ENCODE assay signal across 8 cellular contexts in genomic region chr22:23565288-23565941, GRCh38. TPM values are rescaled to one million over a fixed set of nuclear protein-coding genes. Genes with fewer than 3 reads are reported as not detected.
DNase-seq lines count a peak whose midpoint lies in the region; ATAC-seq and TF ChIP-seq lines count a peak whose summit lies in the region.

No MANE protein-coding gene starts in this region.

- H3K27ac ChIP-seq in spleen = no peak overlapping the region

- ATAC-seq in GM19351 (IDR thresholded peaks at IDR 0.05; ENCODE audit: unreplicated experiment) (no peak), HG02571 (IDR thresholded peaks at IDR 0.05; ENCODE audit: unreplicated experiment) (no peak)

- intact Hi-C loops in spleen (cut with DNase I; ENCODE audit: low total_unique reads) = no loop called here

- no peak for TF ChIP-seq POLR2A in spleen (IDR thresholded peaks at IDR 0.05)

- peak; percentile 10 for DNase-seq in stimulated activated CD4-positive, alpha-beta T cell treated with anti-CD3 and anti-CD28 coated beads, Interleukin-1b, Interleukin-23, amount 100 ng/mL, for 48 hours
- DNase-seq in stimulated activated CD4-positive, alpha-beta T cell treated with anti-CD3 and anti-CD28 coated beads, Interleukin-4, amount 100 ng/mL, for 24 hours = no peak
- DNase-seq in activated CD4-positive, alpha-beta T cell treated with anti-CD3 and anti-CD28 coated beads, Interleukin-2, amount 50 U/mL, for 48 hours = peak; percentile 5 to 11
- DNase-seq in iPS DF 19.7 (ENCODE audit: low read depth, low spot score) (peak; percentile 23), spleen (peak; percentile 78), HK-2 (ENCODE audit: unreplicated experiment) (no peak)

- no peaks in the 10 kb centered on the region for H3K36me3 ChIP-seq in spleen

- no peak for TF ChIP-seq CTCF in spleen (IDR thresholded peaks at IDR 0.05 in 8 of 11, conservative IDR thresholded peaks at IDR 0.05 in 3 of 11)

- H3K4me3 ChIP-seq in spleen = peak overlapping the region in 7 of 8 donors; percentile 25 to 69 (median 40)

- 4 to 9% (median 7%) methylated on average over 11 to 12 of the region's 12 CpGs for WGBS in spleen, 5 donors

- peaks cover 0 to 57% (median 27%) of the 10 kb centered on the region in 7 donors for H3K27me3 ChIP-seq in spleen (replicated peaks in 1 of 7)

- peaks cover 0 to 23% (median 16%) of the 10 kb centered on the region in 6 donors for H3K4me1 ChIP-seq in spleen

- no peaks in the 10 kb centered on the region for H3K9me3 ChIP-seq in spleen

RNA-seq across cellular contexts. Expression of gene IGLL1, which starts 14.7 kb away (rescaled TPM):
- total RNA-seq in spleen = not detected
- polyA plus RNA-seq in spleen = under 1 TPM in 1 of 3 donors, not detected in 2; 0.26 TPM

Comparison
In these comparisons a context has a peak if more than half of its experiments do, and no peak if none do; other contexts are left out.
1. DNase-seq: peak in stimulated activated CD4-positive, alpha-beta T cell treated with anti-CD3 and anti-CD28 coated beads, Interleukin-1b, Interleukin-23, amount 100 ng/mL, for 48 hours (single experiment), activated CD4-positive, alpha-beta T cell treated with anti-CD3 and anti-CD28 coated beads, Interleukin-2, amount 50 U/mL, for 48 hours (2 of 2), iPS DF 19.7 (single experiment) and spleen (single experiment); none in stimulated activated CD4-positive, alpha-beta T cell treated with anti-CD3 and anti-CD28 coated beads, Interleukin-4, amount 100 ng/mL, for 24 hours (single experiment) and HK-2 (single experiment).